Comparison of ENCODE assay signal across 38 cellular contexts in genomic region chr19:10020851-10021250, GRCh38. TPM values are rescaled to one million over a fixed set of nuclear protein-coding genes. Genes with fewer than 3 reads are reported as not detected.
"Had no signal": no experiment of that assay in that cellular context is flagged by ENCODE, and none has a peak within 500 bp of the region (broad histone marks: within the 10 kb centered on the region; RNA-seq: fewer than 3 reads in every experiment).

No MANE protein-coding gene starts in this region.

- H3K36me3 ChIP-seq: adrenal gland, brain microvascular endothelial cell, breast epithelium had no signal

- H3K9me3 ChIP-seq: adrenal gland, body of pancreas, breast epithelium had no signal

- H3K4me3 ChIP-seq: adrenal gland, body of pancreas, breast epithelium had no signal

- H3K27me3 ChIP-seq: adrenal gland, body of pancreas, brain microvascular endothelial cell, breast epithelium had no signal

- FAIRE-seq: astrocyte, TTC549 had no signal

- ATAC-seq: activated CD8-positive, alpha-beta T cell treated with anti-CD3 and anti-CD28 coated beads for 36 hours; activated naive CD4-positive, alpha-beta T cell treated with anti-CD3 and anti-CD28 coated beads, Interleukin-2, amount 50 U/mL, for 72 hours; activated T-cell treated with anti-CD3 and anti-CD28 coated beads, Interleukin-2, amount 50 U/mL, for 4 hours; activated T-cell treated with anti-CD3 and anti-CD28 coated beads, Interleukin-2, amount 50 U/mL, for 72 hours; activated T-helper 17 cell treated with anti-CD3 and anti-CD28 coated beads, Interleukin-2, amount 50 U/mL, for 72 hours; body of pancreas had no signal

- DNase-seq: activated B cell treated with CpG ODN at 0.5 μM for 24 hours; activated CD4-positive, alpha-beta memory T cell treated with anti-CD3 and anti-CD28 coated beads for 36 hours; activated CD4-positive, alpha-beta T cell treated with anti-CD3 and anti-CD28 coated beads for 4 hours; activated CD4-positive, alpha-beta T cell treated with anti-CD3 and anti-CD28 coated beads, Interleukin-2, amount 10 ng/mL, durations not matched to agents 24 days and 14 days; activated CD4-positive, alpha-beta T cell treated with anti-CD3 and anti-CD28 coated beads, Interleukin-2, amount 50 U/mL, for 1 hour; activated CD4-positive, alpha-beta T cell treated with anti-CD3 and anti-CD28 coated beads, Interleukin-2, amount 50 U/mL, for 4 hours; activated CD4-positive, CD25-positive, alpha-beta regulatory T cell treated with anti-CD3 and anti-CD28 coated beads, Interleukin-2, amount 50 U/mL, for 72 hours; activated CD8-positive, alpha-beta memory T cell treated with anti-CD3 and anti-CD28 coated beads, Interleukin-2, amount 50 U/mL, for 4 hours; activated CD8-positive, alpha-beta T cell treated with anti-CD3 and anti-CD28 coated beads for 36 hours; activated effector memory CD4-positive, alpha-beta T cell treated with anti-CD3 and anti-CD28 coated beads, Interleukin-2, amount 50 U/mL, for 16 hours; activated gamma-delta T cell treated with Interleukin-2 at 50 U/mL for 16 hours; activated naive CD4-positive, alpha-beta T cell; activated naive CD4-positive, alpha-beta T cell treated with anti-CD3 and anti-CD28 coated beads for 36 hours; activated naive CD4-positive, alpha-beta T cell treated with anti-CD3 and anti-CD28 coated beads, Interleukin-2, amount 50 U/mL, for 16 hours; activated naive CD8-positive, alpha-beta T cell treated with anti-CD3 and anti-CD28 coated beads for 36 hours; activated T-cell treated with anti-CD3 and anti-CD28 coated beads for 4 hours; activated T-cell treated with anti-CD3 and anti-CD28 coated beads, Interleukin-2, amount 50 U/mL, for 1 hour; activated T-cell treated with anti-CD3 and anti-CD28 coated beads, Interleukin-2, amount 50 U/mL, for 4 hours; activated T-cell treated with anti-CD3 and anti-CD28 coated beads, Interleukin-2, amount 50 U/mL, for 72 hours; adrenal gland; amniotic stem cell; aorta; body of pancreas; brain microvascular endothelial cell; central memory CD4-positive, alpha-beta T cell; T-helper 1 cell; T-helper 2 cell; T-helper 9 cell had no signal

- H3K4me1 ChIP-seq: adrenal gland, body of pancreas, breast epithelium had no signal

- H3K27ac ChIP-seq: adrenal gland, body of pancreas, brain microvascular endothelial cell, breast epithelium, VCaP had no signal

RNA-seq across cellular contexts. Expression of gene RDH8, which starts 7.6 kb away (rescaled TPM):
- total RNA-seq: activated B cell treated with CpG ODN at 0.5 μM for 24 hours; activated CD4-positive, alpha-beta memory T cell treated with anti-CD3 and anti-CD28 coated beads for 36 hours; activated CD4-positive, alpha-beta T cell treated with anti-CD3 and anti-CD28 coated beads, Interleukin-2, amount 10 ng/mL, durations not matched to agents 24 days and 14 days; activated CD8-positive, alpha-beta memory T cell treated with anti-CD3 and anti-CD28 coated beads for 36 hours; activated CD8-positive, alpha-beta T cell treated with anti-CD3 and anti-CD28 coated beads for 36 hours; activated naive CD4-positive, alpha-beta T cell treated with anti-CD3 and anti-CD28 coated beads for 36 hours; activated naive CD4-positive, alpha-beta T cell treated with anti-CD3 and anti-CD28 coated beads, Interleukin-2, amount 50 U/mL, for 72 hours; activated naive CD8-positive, alpha-beta T cell treated with anti-CD3 and anti-CD28 coated beads for 36 hours; activated T-cell treated with anti-CD3 and anti-CD28 coated beads, Interleukin-2, amount 50 U/mL, for 4 hours; activated T-cell treated with anti-CD3 and anti-CD28 coated beads, Interleukin-2, amount 50 U/mL, for 72 hours; activated T-helper 1 cell treated with anti-CD3 and anti-CD28 coated beads, Interleukin-12 subunit alpha, Interleukin-12 subunit beta, Interleukin-2, Interleukin-4 antibody, amounts not matched to agents 30 ng/mL and 10 ng/mL and 1 ng/mL, durations not matched to agents 14 hours and 24 hours and 36 hours; adrenal gland; aorta; astrocyte; body of pancreas; breast epithelium; cardiac septum; cerebellum had no signal
- polyA plus RNA-seq: adrenal gland, aorta had no signal

RNA-seq across cellular contexts. Expression of gene COL5A3, which starts 10.5 kb away (rescaled TPM):
- total RNA-seq: activated B cell treated with CpG ODN at 0.5 μM for 24 hours had no signal
